ENCODE assay signal across 1 cellular context in genomic region chr16:84594725-84595038, GRCh38.
TF ChIP-seq lines count a peak whose summit lies in the region.

No MANE protein-coding gene starts in this region.

TF ChIP-seq in H1, 55 proteins besides CTCF, POLR2A, EP300 and RAD21 (continued from another document):
- TF ChIP-seq E2F6 (IDR thresholded peaks at IDR 0.05): 0 out of 2 replicates have a peak, but pooled peaks have one; percentile 30
